In the genomic region with DNA sequence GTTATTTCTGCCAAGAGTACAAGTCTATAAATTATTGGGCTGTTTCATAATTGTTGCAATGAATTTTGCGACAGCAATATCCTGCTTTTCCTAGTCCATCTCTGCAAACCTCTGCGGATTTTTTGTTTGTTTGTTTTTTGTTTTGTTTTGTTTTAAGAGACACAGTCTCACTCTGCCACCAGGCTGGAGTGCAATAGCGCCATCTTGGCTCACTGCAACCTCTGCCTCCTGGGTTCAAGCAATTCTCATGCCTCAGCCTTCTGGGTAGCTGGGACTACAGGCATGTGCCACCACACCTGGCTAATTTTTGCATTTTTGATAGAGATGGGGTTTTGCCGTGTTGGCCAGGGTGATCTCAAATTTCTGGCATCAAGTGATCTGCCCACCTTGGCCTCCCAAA, we compare ENCODE assay signal across 1 cellular context.
TF ChIP-seq lines count a peak whose summit lies in the region.

No MANE protein-coding gene starts in this region.

TF ChIP-seq in WTC11, 78 proteins besides CTCF, POLR2A, EP300 and RAD21:
- TF ChIP-seq ZNF317 (CRISPR knock-in tag; IDR thresholded peaks at IDR 0.05; ENCODE audit: borderline replicate concordance, low read depth), result peak; percentile 13; the same call in 1 of the 2 replicates
- TF ChIP-seq, protein P1, sequence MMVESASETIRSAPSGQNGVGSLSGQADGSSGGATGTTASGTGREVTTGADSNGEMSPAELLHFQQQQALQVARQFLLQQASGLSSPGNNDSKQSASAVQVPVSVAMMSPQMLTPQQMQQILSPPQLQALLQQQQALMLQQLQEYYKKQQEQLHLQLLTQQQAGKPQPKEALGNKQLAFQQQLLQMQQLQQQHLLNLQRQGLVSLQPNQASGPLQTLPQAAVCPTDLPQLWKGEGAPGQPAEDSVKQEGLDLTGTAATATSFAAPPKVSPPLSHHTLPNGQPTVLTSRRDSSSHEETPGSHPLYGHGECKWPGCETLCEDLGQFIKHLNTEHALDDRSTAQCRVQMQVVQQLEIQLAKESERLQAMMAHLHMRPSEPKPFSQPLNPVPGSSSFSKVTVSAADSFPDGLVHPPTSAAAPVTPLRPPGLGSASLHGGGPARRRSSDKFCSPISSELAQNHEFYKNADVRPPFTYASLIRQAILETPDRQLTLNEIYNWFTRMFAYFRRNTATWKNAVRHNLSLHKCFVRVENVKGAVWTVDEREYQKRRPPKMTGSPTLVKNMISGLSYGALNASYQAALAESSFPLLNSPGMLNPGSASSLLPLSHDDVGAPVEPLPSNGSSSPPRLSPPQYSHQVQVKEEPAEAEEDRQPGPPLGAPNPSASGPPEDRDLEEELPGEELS (CRISPR knock-in tag; IDR thresholded peaks at IDR 0.05), result 0 out of 2 replicates have a peak, but pooled peaks have one; percentile 18
TF ChIP-seq in WTC11: peak in this region for 2; not testable (repeated sequence) for 76.
